ENCODE assay signal across 21 cellular contexts in the genomic region with DNA sequence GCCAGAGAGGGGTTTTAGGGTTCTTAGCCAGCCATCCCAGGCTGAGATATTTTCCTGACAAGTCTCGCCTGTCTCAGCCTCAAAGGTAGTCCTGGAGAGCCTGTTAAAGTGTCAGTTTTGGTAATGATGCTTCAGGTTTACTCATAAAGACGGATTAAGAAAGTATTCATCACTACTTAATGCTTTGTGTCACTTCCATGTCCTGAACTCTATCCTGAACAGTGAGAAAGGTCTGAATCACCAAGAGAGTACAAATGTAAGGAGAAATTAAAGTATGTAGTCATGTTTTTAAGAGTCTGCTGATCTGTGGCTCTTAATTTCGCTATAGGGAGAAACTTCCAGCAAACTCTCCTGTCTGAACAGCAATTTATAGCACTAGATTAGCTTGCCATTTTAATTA.
"Had no signal": no experiment of that assay in that cellular context is flagged by ENCODE, and none has a peak within 500 bp of the region (broad histone marks: within the 10 kb centered on the region; RNA-seq: fewer than 3 reads in every experiment).

No MANE protein-coding gene starts in this region.

- FAIRE-seq: endometrium, islet of Langerhans, TTC549 had no signal

- H3K27ac ChIP-seq: gastroesophageal sphincter, neutrophil, ovary, prostate gland, right atrium auricular region, upper lobe of right lung had no signal

- H3K27me3 ChIP-seq: gastroesophageal sphincter, neutrophil, ovary, right atrium auricular region, upper lobe of right lung had no signal

- H3K4me1 ChIP-seq: gastroesophageal sphincter, prostate gland, right atrium auricular region, upper lobe of right lung had no signal

- H3K9me3 ChIP-seq: gastroesophageal sphincter, neutrophil, ovary, prostate gland, right atrium auricular region, upper lobe of right lung had no signal

- ATAC-seq: activated T-cell treated with anti-CD3 and anti-CD28 coated beads, Interleukin-2, amount 50 U/mL, for 4 hours; gastroesophageal sphincter; left cardiac atrium; natural killer cell treated with Interleukin-12 subunit alpha and Interleukin-12 subunit beta and Interleukin-15 and Interleukin-18, amount 100 ng/mL, for 72 hours; upper lobe of right lung had no signal

- H3K4me3 ChIP-seq: gastroesophageal sphincter, ovary, prostate gland, right atrium auricular region, upper lobe of right lung had no signal

- DNase-seq: activated CD4-positive, alpha-beta T cell treated with anti-CD3 and anti-CD28 coated beads for 1 hour; activated CD4-positive, alpha-beta T cell treated with anti-CD3 and anti-CD28 coated beads, Interleukin-2, amount 50 U/mL, for 4 hours; activated CD8-positive, alpha-beta memory T cell treated with anti-CD3 and anti-CD28 coated beads, Interleukin-2, amount 50 U/mL, for 48 hours; activated naive CD4-positive, alpha-beta T cell treated with anti-CD3 and anti-CD28 coated beads for 36 hours; activated T-cell treated with anti-CD3 and anti-CD28 coated beads, Interleukin-2, amount 50 U/mL, for 4 hours; caudate nucleus; effector CD4-positive, alpha-beta T cell; head of caudate nucleus; left cardiac atrium; ovary; stimulated activated CD4-positive, alpha-beta T cell treated with anti-CD3 and anti-CD28 coated beads, Interleukin-4, amount 100 ng/mL, for 24 hours; stimulated activated naive CD4-positive, alpha-beta T cell treated with Interleukin-2 at 50 U/mL for 16 hours; upper lobe of right lung had no signal

- H3K36me3 ChIP-seq: neutrophil, ovary, prostate gland, upper lobe of right lung had no signal
